In genomic region chr15:68637755-68638405, GRCh38 we compare ENCODE assay signal across 12 cellular contexts. TPM values are rescaled to one million over a fixed set of nuclear protein-coding genes. Genes with fewer than 3 reads are reported as not detected.
DNase-seq lines count a peak whose midpoint lies in the region; ATAC-seq and TF ChIP-seq lines count a peak whose summit lies in the region.
"Had no signal": no experiment of that assay in that cellular context is flagged by ENCODE, and none has a peak within 500 bp of the region (broad histone marks: within the 10 kb centered on the region; RNA-seq: fewer than 3 reads in every experiment).

No MANE protein-coding gene starts in this region.

- no peaks in the 10 kb centered on the region for H3K9me3 ChIP-seq in HEK293 (ENCODE audit: control insufficient read depth, insufficient read depth, low read depth, low read length)
- no peaks in the 10 kb centered on the region for H3K9me3 ChIP-seq in adipocyte (ENCODE audit: control insufficient read depth, low read length)
- H3K9me3 ChIP-seq: right lobe of liver had no signal

- H3K36me3 Mint-ChIP-seq in naive thymus-derived CD8-positive, alpha-beta T cell, result no peaks in the 10 kb centered on the region

- H3K27ac Mint-ChIP-seq in naive thymus-derived CD8-positive, alpha-beta T cell, result no peak overlapping the region
- H3K27ac Mint-ChIP-seq: activated CD8-positive, alpha-beta T cell treated with anti-CD3 and anti-CD28 coated beads, Interleukin-2, amount 10 ng/mL, durations not matched to agents 7 days and 5 days had no signal

- H3K4me3 Mint-ChIP-seq in naive thymus-derived CD8-positive, alpha-beta T cell, result no peak overlapping the region
- H3K4me3 Mint-ChIP-seq: activated CD8-positive, alpha-beta T cell treated with anti-CD3 and anti-CD28 coated beads, Interleukin-2, amount 10 ng/mL, durations not matched to agents 7 days and 5 days had no signal

- TF ChIP-seq CTCF in HEK293 (tag by site-specific recombination; IDR thresholded peaks at IDR 0.05), result no peak

- H3K4me1 ChIP-seq in HEK293 (ENCODE audit: control insufficient read depth, insufficient read depth, low read length), result no peaks in the 10 kb centered on the region
- H3K4me1 ChIP-seq in adipocyte (ENCODE audit: control insufficient read depth, insufficient read depth, low read length), result peaks cover 58% of the 10 kb centered on the region
- H3K4me1 ChIP-seq: right lobe of liver had no signal

- H3K9me3 Mint-ChIP-seq in naive thymus-derived CD8-positive, alpha-beta T cell, result no peaks in the 10 kb centered on the region

- ATAC-seq in left cardiac atrium, result peak; percentile 80 to 85
- no peak for ATAC-seq in naive thymus-derived CD8-positive, alpha-beta T cell
- no peak for ATAC-seq in stimulated activated naive CD8-positive, alpha-beta T cell treated with anti-CD3 and anti-CD28 coated beads, Interleukin-15, Interleukin-2, amounts not matched to agents 100 U/mL and 50 U/mL, for 24 hours
- ATAC-seq: activated CD8-positive, alpha-beta T cell treated with anti-CD3 and anti-CD28 coated beads, Interleukin-2, amount 10 ng/mL, durations not matched to agents 7 days and 5 days had no signal

- peaks cover 0 to 27% (median 0%) of the 10 kb centered on the region in 4 donors for H3K4me1 Mint-ChIP-seq in naive thymus-derived CD8-positive, alpha-beta T cell

- peak overlapping the region; percentile 62 for H3K9ac ChIP-seq in adipocyte (ENCODE audit: low read length)

- intact Hi-C loops in left cardiac atrium (cut with DNase I), result no loop called here

- DNase-seq in adipocyte (ENCODE audit: low read depth), result peak; percentile 77
- peak; percentile 73 for DNase-seq in left cardiac atrium
- DNase-seq in substantia nigra (lab: John Stamatoyannopoulos, UW), result peak in 1 of 49 donors; percentile 63
- DNase-seq in naive thymus-derived CD8-positive, alpha-beta T cell, result no peak
- no peak for DNase-seq in stimulated activated naive CD8-positive, alpha-beta T cell treated with anti-CD3 and anti-CD28 coated beads, Interleukin-15, Interleukin-2, amounts not matched to agents 100 U/mL and 50 U/mL, for 24 hours
- no peak for DNase-seq in GOT3 (lab: John Stamatoyannopoulos, UW)
- no peak for DNase-seq in NCI-H524 treated with DMSO at 0.1 percent for 48 hours (lab: John Stamatoyannopoulos, UW)
- DNase-seq: activated CD8-positive, alpha-beta T cell treated with anti-CD3 and anti-CD28 coated beads, Interleukin-2, amount 10 ng/mL, durations not matched to agents 7 days and 5 days; Karpas-422; right lobe of liver; T-helper 1 cell had no signal

- H3K27me3 ChIP-seq in adipocyte (replicated peaks; ENCODE audit: control insufficient read depth, insufficient read depth, low read length), result no peaks in the 10 kb centered on the region
- H3K27me3 ChIP-seq: right lobe of liver had no signal

- H3K27ac ChIP-seq in HEK293 (ENCODE audit: extremely low read depth, low read depth, low read length), result no peak overlapping the region
- peak overlapping the region; percentile 43 for H3K27ac ChIP-seq in substantia nigra (ENCODE audit: low read depth, low read length, poor library complexity, severe bottlenecking)
- H3K27ac ChIP-seq: right lobe of liver had no signal

- no peak overlapping the region for H3K4me3 ChIP-seq in HEK293 (ENCODE audit: low read depth, low read length)
- H3K4me3 ChIP-seq in adipocyte (ENCODE audit: low read length), result no peak overlapping the region
- H3K4me3 ChIP-seq: right lobe of liver had no signal

- H3K36me3 ChIP-seq in HEK293 (ENCODE audit: control insufficient read depth in 2 of 2, insufficient read depth in 1 of 2, low read length in 2 of 2) (no peaks in the 10 kb centered on the region), adipocyte (ENCODE audit: control insufficient read depth, insufficient read depth, low read length, severe bottlenecking) (no peaks in the 10 kb centered on the region)
- H3K36me3 ChIP-seq: right lobe of liver had no signal

- POLR2A ChIA-PET in HEK293 (lab: Yijun Ruan, JAX), result interaction anchor here (0.7 kb wide), 1 partner anchor 17 kb away, joined by 5 read pairs; no protein-coding TSS in a partner anchor
- POLR2A ChIA-PET in naive thymus-derived CD8-positive, alpha-beta T cell (lab: Charles Lee), result no interaction called here

- peaks cover 0 to 2% (median 0%) of the 10 kb centered on the region in 5 donors for H3K27me3 Mint-ChIP-seq in naive thymus-derived CD8-positive, alpha-beta T cell

- CTCF ChIA-PET in HEK293 (lab: Yijun Ruan, JAX), result interaction anchor here (0.5 to 0.7 kb wide), 2 partner anchors 23 to 24 kb away, joined by 3 read pairs; no protein-coding TSS in a partner anchor

TF ChIP-seq in HEK293, 187 proteins besides CTCF, POLR2A, EP300 and RAD21:
- no peak for TF ChIP-seq ZSCAN30 (tag by site-specific recombination; IDR thresholded peaks at IDR 0.05)
- TF ChIP-seq ZNF544 (tag by site-specific recombination; IDR thresholded peaks at IDR 0.05), result no peak
- peak; percentile 98 for TF ChIP-seq SP7 (tag by site-specific recombination; IDR thresholded peaks at IDR 0.05)
- peak; percentile 48; the same call in 1 of the 2 replicates for TF ChIP-seq ZIC2 (tag by site-specific recombination; IDR thresholded peaks at IDR 0.05)
- peak; percentile 63 for TF ChIP-seq PRDM6 (tag by site-specific recombination; IDR thresholded peaks at IDR 0.05)
- no peak for TF ChIP-seq ZNF112 (tag by site-specific recombination; IDR thresholded peaks at IDR 0.05)

RNA-seq across cellular contexts. Expression of gene CORO2B, which starts 59.1 kb away (rescaled TPM):
- total RNA-seq in left cardiac atrium, result 1 to 10 TPM; 8.5 to 8.9 TPM
- total RNA-seq in naive thymus-derived CD8-positive, alpha-beta T cell, result under 1 TPM; 0.44 to 0.73 TPM
- polyA plus RNA-seq in naive thymus-derived CD8-positive, alpha-beta T cell, result not detected
- total RNA-seq: activated CD8-positive, alpha-beta T cell treated with anti-CD3 and anti-CD28 coated beads, Interleukin-2, amount 10 ng/mL, durations not matched to agents 7 days and 5 days had no signal

Comparison
In these comparisons a context has a peak if more than half of its experiments do, and no peak if none do; other contexts are left out.
1. DNase-seq: peak in adipocyte (single experiment) and left cardiac atrium (single experiment); none in naive thymus-derived CD8-positive, alpha-beta T cell (0 of 10), stimulated activated naive CD8-positive, alpha-beta T cell treated with anti-CD3 and anti-CD28 coated beads, Interleukin-15, Interleukin-2, amounts not matched to agents 100 U/mL and 50 U/mL, for 24 hours (single experiment), GOT3 (single experiment) and NCI-H524 treated with DMSO at 0.1 percent for 48 hours (single experiment).
2. ATAC-seq: peak in left cardiac atrium (2 of 2); none in naive thymus-derived CD8-positive, alpha-beta T cell (0 of 2) and stimulated activated naive CD8-positive, alpha-beta T cell treated with anti-CD3 and anti-CD28 coated beads, Interleukin-15, Interleukin-2, amounts not matched to agents 100 U/mL and 50 U/mL, for 24 hours (single experiment).
3. RNA of gene CORO2B, which starts 59.1 kb away (total RNA-seq): 8.5 to 8.9 TPM in left cardiac atrium; 0.44 to 0.73 TPM in naive thymus-derived CD8-positive, alpha-beta T cell; every median in the first group is over 4 times any median in the second.